In the genomic region with DNA sequence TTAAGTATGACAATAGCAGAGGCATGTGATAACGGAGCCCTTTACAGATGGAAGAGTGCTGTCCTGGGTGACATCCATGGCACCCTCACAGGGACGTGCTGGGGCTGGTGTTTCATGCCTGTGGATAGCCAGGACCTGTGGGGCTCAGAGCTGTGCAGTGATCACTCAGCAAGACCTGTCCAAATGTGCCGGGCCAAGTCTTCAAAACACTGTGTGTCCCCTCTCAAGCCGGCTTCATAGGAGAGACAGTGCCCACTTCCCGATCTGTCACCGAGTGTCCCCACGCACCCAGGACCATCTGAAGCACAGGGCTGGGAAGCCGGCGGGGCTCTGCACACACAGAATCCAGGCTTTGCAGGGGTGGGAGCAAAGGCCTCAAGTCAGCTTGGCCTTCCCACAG, we compare ENCODE assay signal across 8 cellular contexts.
"Had no signal": no experiment of that assay in that cellular context is flagged by ENCODE, and none has a peak within 500 bp of the region (broad histone marks: within the 10 kb centered on the region; RNA-seq: fewer than 3 reads in every experiment).

No MANE protein-coding gene starts in this region.

- H3K4me1 Mint-ChIP-seq: GM23338, H9 had no signal

- H3K9ac ChIP-seq: GM23248 had no signal

- H2AFZ ChIP-seq: GM23248, GM23338 had no signal

- H3K9me3 ChIP-seq: HAP-1 had no signal

- DNase-seq: GM23248, GOT3, H7, H9, HCEC 1CT, HFFc6 had no signal

- H3K36me3 ChIP-seq: HAP-1 had no signal

- H3K4me2 ChIP-seq: GM23338 had no signal

- H3K9me3 Mint-ChIP-seq: HFFc6 had no signal

- H3K4me1 ChIP-seq: HAP-1 had no signal

- H3K4me3 ChIP-seq: GM23248, GM23338, HAP-1 had no signal

- H3K27ac ChIP-seq: GM23248 had no signal

- H3K4me3 Mint-ChIP-seq: GM23338, H9, HFFc6 had no signal

- H3K27ac Mint-ChIP-seq: GM23338, H9, HFFc6 had no signal
